Comparison of ENCODE assay signal across 8 cellular contexts in the genomic region with DNA sequence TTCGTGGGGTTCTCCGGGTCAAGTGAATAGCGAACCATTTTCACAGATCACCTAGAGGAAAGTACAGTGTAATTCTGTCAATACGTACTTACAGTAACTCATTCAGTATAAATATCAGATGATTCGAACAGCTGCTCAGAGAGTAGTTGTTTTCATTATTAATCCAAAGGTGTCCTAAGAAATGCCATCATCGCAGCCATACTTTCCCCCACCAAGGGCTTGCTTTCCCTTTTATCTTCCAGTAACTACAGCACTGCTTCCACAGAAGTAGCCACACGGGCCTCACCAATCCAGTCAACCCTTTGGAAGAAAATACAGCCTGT. TPM values are rescaled to one million over a fixed set of nuclear protein-coding genes. Genes with fewer than 3 reads are reported as not detected.
DNase-seq lines count a peak whose midpoint lies in the region; ATAC-seq lines count a peak whose summit lies in the region.

No MANE protein-coding gene starts in this region.

- H3K9ac ChIP-seq in HUES64 (ENCODE audit: low read depth, low read length): peak overlapping the region; percentile 99

- H3K4me1 ChIP-seq in ACC112 (ENCODE audit: control insufficient read depth, insufficient read depth, low read length, unreplicated experiment) (peaks cover 32% of the 10 kb centered on the region), HUES64 (ENCODE audit: insufficient read depth, low read length) (peaks cover 42% of the 10 kb centered on the region)

- 2% methylated on average over 6 of the region's 7 CpGs for WGBS in HUES64

- peaks cover 62% of the 10 kb centered on the region for H3K36me3 Mint-ChIP-seq in central memory CD8-positive, alpha-beta T cell (ENCODE audit: insufficient read depth)

- no peak for DNase-seq in central memory CD8-positive, alpha-beta T cell (ENCODE audit: low spot score in 2 of 2)
- DNase-seq in myocyte (ENCODE audit: low read depth) (peak; percentile 42), DMS79 treated with DMSO at 0.1 percent for 48 hours (lab: John Stamatoyannopoulos, UW) (no peak)

- no peak overlapping the region for H2AFZ ChIP-seq in ACC112 (ENCODE audit: low read length, unreplicated experiment)

- peak overlapping the region; percentile 76 for H3K27ac Mint-ChIP-seq in central memory CD8-positive, alpha-beta T cell (ENCODE audit: low read depth)

- H3K27ac ChIP-seq in ACC112 (ENCODE audit: low read depth, low read length) (peak overlapping the region; percentile 83), HUES64 (ENCODE audit: low read depth, low read length) (peak overlapping the region; percentile 91)

- ATAC-seq in central memory CD8-positive, alpha-beta T cell (replicated peaks; ENCODE audit: extremely low read depth, poor library complexity, severe bottlenecking): no peak
- ATAC-seq in GM19324 (IDR thresholded peaks at IDR 0.05; ENCODE audit: low FRiP score, unreplicated experiment) (no peak), HG02852 (IDR thresholded peaks at IDR 0.05; ENCODE audit: unreplicated experiment) (no peak), GM19452 (IDR thresholded peaks at IDR 0.05; ENCODE audit: unreplicated experiment) (no peak)

- H3K79me2 ChIP-seq in ACC112 (ENCODE audit: control insufficient read depth, insufficient read depth, low read length, unreplicated experiment): peaks cover 33% of the 10 kb centered on the region

- H3K9me3 Mint-ChIP-seq in central memory CD8-positive, alpha-beta T cell: no peaks in the 10 kb centered on the region

- H3K36me3 ChIP-seq in ACC112 (ENCODE audit: insufficient read depth, low read length) (peaks cover 39% of the 10 kb centered on the region), HUES64 (ENCODE audit: insufficient read depth, low read length) (peaks cover 44% of the 10 kb centered on the region)

- H3K27me3 ChIP-seq in ACC112 (ENCODE audit: insufficient read depth, low read length) (no peaks in the 10 kb centered on the region), HUES64 (ENCODE audit: insufficient read depth, low read length) (no peaks in the 10 kb centered on the region)

- peak overlapping the region; percentile 83 for H3K4me3 Mint-ChIP-seq in central memory CD8-positive, alpha-beta T cell

- H3K9me3 ChIP-seq in HUES64 (ENCODE audit: insufficient read depth, low read depth, low read length): no peaks in the 10 kb centered on the region

- H3K27me3 Mint-ChIP-seq in central memory CD8-positive, alpha-beta T cell: no peaks in the 10 kb centered on the region

- peaks cover 62% of the 10 kb centered on the region for H3K4me1 Mint-ChIP-seq in central memory CD8-positive, alpha-beta T cell

- H3K4me3 ChIP-seq in ACC112 (ENCODE audit: low read depth, low read length) (peak overlapping the region; percentile 87), HUES64 (ENCODE audit: low read length) (peak overlapping the region; percentile 99)

RNA-seq across cellular contexts. Expression of a gene that starts 0.8 kb away (rescaled TPM):
- polyA plus RNA-seq in HUES64 (2013, experiment 1 of 2): 2,591 TPM
- polyA plus RNA-seq in HUES64 (2013, experiment 2 of 2): 2,768 TPM
- total RNA-seq in myocyte: 1,487 and 1,550 TPM in 2 replicates
- polyA plus RNA-seq in myocyte (2012): 1,378 TPM

RNA-seq across cellular contexts. Expression of a gene that starts 4.5 kb away (rescaled TPM):
- polyA plus RNA-seq in HUES64 (2013, experiment 1 of 2): 19.2 TPM
- polyA plus RNA-seq in HUES64 (2013, experiment 2 of 2): 22.4 TPM
- 45.0 and 59.5 TPM in 2 replicates for total RNA-seq in myocyte
- polyA plus RNA-seq in myocyte (2012): 57.3 TPM

RNA-seq across cellular contexts. Expression of a gene that starts 31.1 kb away (rescaled TPM):
- polyA plus RNA-seq in HUES64 (2013, experiment 1 of 2): 41.1 TPM
- polyA plus RNA-seq in HUES64 (2013, experiment 2 of 2): 40.1 TPM
- total RNA-seq in myocyte: 30.2 and 36.5 TPM in 2 replicates
- 31.3 TPM for polyA plus RNA-seq in myocyte (2012)
